Comparison of ENCODE assay signal across 15 cellular contexts in the genomic region with DNA sequence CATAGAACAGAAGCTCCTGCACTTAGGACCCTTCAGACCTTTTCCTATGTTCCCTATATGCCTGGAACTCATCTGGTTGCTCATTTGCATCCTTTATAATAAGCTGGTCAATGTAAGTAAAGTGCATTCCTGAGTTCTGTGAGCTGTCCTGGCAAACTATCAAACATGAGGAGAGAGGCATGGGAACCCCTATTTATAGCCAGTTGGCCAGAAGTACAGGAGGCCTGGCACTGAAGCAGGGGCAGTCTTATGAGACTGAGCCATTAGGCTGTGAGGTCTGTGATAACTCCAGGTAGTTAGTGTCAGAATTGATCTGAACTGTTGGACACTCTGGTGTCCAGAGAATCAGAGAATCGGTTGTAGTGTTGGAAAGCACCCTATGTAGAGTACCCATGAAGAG.
DNase-seq lines count a peak whose midpoint lies in the region; TF ChIP-seq lines count a peak whose summit lies in the region.
"Had no signal": no experiment of that assay in that cellular context is flagged by ENCODE, and none has a peak within 500 bp of the region (broad histone marks: within the 10 kb centered on the region; RNA-seq: fewer than 3 reads in every experiment).

No MANE protein-coding gene starts in this region.

- H3K4me1 ChIP-seq in right atrium auricular region, result peaks cover 0 to 11% of the 10 kb centered on the region in 2 donors

- no peak for TF ChIP-seq CTCF in AG04450 (IDR thresholded peaks at IDR 0.05; ENCODE audit: low read depth, low read length)
- TF ChIP-seq CTCF in astrocyte of the spinal cord (IDR thresholded peaks at IDR 0.05; ENCODE audit: low read depth, low read length), result no peak
- TF ChIP-seq CTCF in right atrium auricular region (IDR thresholded peaks at IDR 0.05), result no peak

- CTCF ChIA-PET in AG04450 (lab: Charles Lee), result interaction anchor here (0.8 to 3.9 kb wide), 5 partner anchors 11 to 611 kb away, joined by 3 to 33 read pairs (median 8); partner anchors contain the start of gene EHD3

- POLR2A ChIA-PET in AG04450 (lab: Yijun Ruan, JAX), result interaction anchor here (1.2 kb wide), 1 partner anchor 26 kb away, joined by 5 read pairs; no protein-coding TSS in a partner anchor

- no peaks in the 10 kb centered on the region for H3K9me3 ChIP-seq in AG04450 (ENCODE audit: control insufficient read depth, insufficient read depth, low read length)
- no peaks in the 10 kb centered on the region for H3K9me3 ChIP-seq in right atrium auricular region
- H3K9me3 ChIP-seq: adrenal gland had no signal

- H3K27ac ChIP-seq in AG04450 (ENCODE audit: low read depth, low read length) (no peak overlapping the region), right atrium auricular region (peak overlapping the region in 1 of 2 donors; percentile 68), caudate nucleus (ENCODE audit: low read depth, low read length) (no peak overlapping the region)
- H3K27ac ChIP-seq: adrenal gland, hepatocyte had no signal

- H3K36me3 ChIP-seq in right atrium auricular region, result no peaks in the 10 kb centered on the region
- H3K36me3 ChIP-seq: adrenal gland had no signal

- H3K27me3 ChIP-seq in AG04450 (ENCODE audit: control insufficient read depth, insufficient read depth, low read length) (no peaks in the 10 kb centered on the region), right atrium auricular region (no peaks in the 10 kb centered on the region)
- H3K27me3 ChIP-seq: adrenal gland, hepatocyte had no signal

- DNase-seq in AG04450 (ENCODE audit: low read depth, low spot score) (peak; percentile 36), G401 (ENCODE audit: low spot score) (peak; percentile 5), astrocyte of the spinal cord (ENCODE audit: low read depth, low spot score) (peak; percentile 23), right atrium auricular region (ENCODE audit: low spot score) (peak; percentile 51), caudate nucleus (lab: John Stamatoyannopoulos, UW) (no peak), T1000 (lab: John Stamatoyannopoulos, UW) (no peak), kidney tubule cell (ENCODE audit: low spot score) (no peak), HT-29 (ENCODE audit: low spot score) (no peak)
- DNase-seq: activated CD4-positive, alpha-beta T cell treated with anti-CD3 and anti-CD28 coated beads for 48 hours; activated T-cell treated with anti-CD3 and anti-CD28 coated beads, Interleukin-2, amount 50 U/mL, for 24 hours; adrenal gland; DMS53; NCI-H345; SIG-M5 had no signal

- in situ Hi-C loops in G401 (cut with HindIII; ENCODE audit: low sequenced_read_pairs), result no loop called here
- in situ Hi-C loops in astrocyte of the spinal cord (cut with HindIII; ENCODE audit: low sequenced_read_pairs), result no loop called here

- H3K4me3 ChIP-seq in AG04450 (ENCODE audit: low read depth, low read length) (no peak overlapping the region), astrocyte of the spinal cord (ENCODE audit: low read depth, low read length) (no peak overlapping the region), right atrium auricular region (no peak overlapping the region)
- H3K4me3 ChIP-seq: adrenal gland, hepatocyte had no signal

Comparison
In these comparisons a context has a peak if more than half of its experiments do, and no peak if none do; other contexts are left out.
1. DNase-seq: peak in AG04450 (single experiment), G401 (single experiment), astrocyte of the spinal cord (single experiment) and right atrium auricular region (single experiment); none in caudate nucleus (0 of 61), T1000 (single experiment), kidney tubule cell (single experiment) and HT-29 (single experiment).